ENCODE assay signal across 2 cellular contexts in the genomic region with DNA sequence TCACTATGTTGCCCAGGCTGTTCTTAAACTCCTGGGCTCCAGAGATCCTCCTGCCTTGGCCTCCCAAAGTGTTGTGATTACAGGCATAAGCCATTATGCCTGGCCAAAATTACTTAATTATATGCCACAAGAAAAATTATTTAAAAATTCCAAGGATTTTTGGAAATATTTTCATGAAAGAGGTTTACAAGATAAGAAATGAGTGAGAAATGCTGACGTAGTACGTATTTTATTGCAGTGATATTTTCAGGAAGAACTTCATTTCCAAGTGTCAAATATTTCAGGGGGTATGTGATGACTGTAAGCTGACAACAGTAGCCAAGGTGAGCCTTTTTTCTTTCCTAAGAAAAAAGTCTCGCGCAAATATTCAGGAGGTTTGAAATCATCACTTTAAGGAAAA.
TF ChIP-seq lines count a peak whose summit lies in the region.

No MANE protein-coding gene starts in this region.

TF ChIP-seq in HepG2, 621 proteins besides CTCF, POLR2A, EP300 and RAD21:
- TF ChIP-seq MAFF (IDR thresholded peaks at IDR 0.05; ENCODE audit: low read depth, low read length) = peak; percentile 47; the same call in 1 of the 2 replicates
- no peak for TF ChIP-seq ZFY (CRISPR knock-in tag; IDR thresholded peaks at IDR 0.05)
- peak; percentile 46 to 59; a peak in 3 of 4 replicates for TF ChIP-seq MAFK (conservative IDR thresholded peaks at IDR 0.05 in 1 of 2, IDR thresholded peaks at IDR 0.05 in 1 of 2; ENCODE audit: low read length in 2 of 2)
- no peak for TF ChIP-seq SKI (IDR thresholded peaks at IDR 0.05; ENCODE audit: partially characterized antibody)

TF ChIP-seq in K562, 482 proteins besides CTCF, POLR2A, EP300 and RAD21:
- no peak for TF ChIP-seq U2AF2 (optimal IDR thresholded peaks at IDR 0.05; ENCODE audit: low read depth, low read length)
- TF ChIP-seq ZNF184 (CRISPR knock-in tag; IDR thresholded peaks at IDR 0.05) = no peak
- 0 out of 2 replicates have a peak, but pooled peaks have one; percentile 6 for TF ChIP-seq C11orf30 (IDR thresholded peaks at IDR 0.05; ENCODE audit: low read depth)
- TF ChIP-seq, protein P1, sequence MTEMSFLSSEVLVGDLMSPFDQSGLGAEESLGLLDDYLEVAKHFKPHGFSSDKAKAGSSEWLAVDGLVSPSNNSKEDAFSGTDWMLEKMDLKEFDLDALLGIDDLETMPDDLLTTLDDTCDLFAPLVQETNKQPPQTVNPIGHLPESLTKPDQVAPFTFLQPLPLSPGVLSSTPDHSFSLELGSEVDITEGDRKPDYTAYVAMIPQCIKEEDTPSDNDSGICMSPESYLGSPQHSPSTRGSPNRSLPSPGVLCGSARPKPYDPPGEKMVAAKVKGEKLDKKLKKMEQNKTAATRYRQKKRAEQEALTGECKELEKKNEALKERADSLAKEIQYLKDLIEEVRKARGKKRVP (CRISPR knock-in tag; IDR thresholded peaks at IDR 0.05) = no peak
